ENCODE assay signal across 13 cellular contexts in the genomic region with DNA sequence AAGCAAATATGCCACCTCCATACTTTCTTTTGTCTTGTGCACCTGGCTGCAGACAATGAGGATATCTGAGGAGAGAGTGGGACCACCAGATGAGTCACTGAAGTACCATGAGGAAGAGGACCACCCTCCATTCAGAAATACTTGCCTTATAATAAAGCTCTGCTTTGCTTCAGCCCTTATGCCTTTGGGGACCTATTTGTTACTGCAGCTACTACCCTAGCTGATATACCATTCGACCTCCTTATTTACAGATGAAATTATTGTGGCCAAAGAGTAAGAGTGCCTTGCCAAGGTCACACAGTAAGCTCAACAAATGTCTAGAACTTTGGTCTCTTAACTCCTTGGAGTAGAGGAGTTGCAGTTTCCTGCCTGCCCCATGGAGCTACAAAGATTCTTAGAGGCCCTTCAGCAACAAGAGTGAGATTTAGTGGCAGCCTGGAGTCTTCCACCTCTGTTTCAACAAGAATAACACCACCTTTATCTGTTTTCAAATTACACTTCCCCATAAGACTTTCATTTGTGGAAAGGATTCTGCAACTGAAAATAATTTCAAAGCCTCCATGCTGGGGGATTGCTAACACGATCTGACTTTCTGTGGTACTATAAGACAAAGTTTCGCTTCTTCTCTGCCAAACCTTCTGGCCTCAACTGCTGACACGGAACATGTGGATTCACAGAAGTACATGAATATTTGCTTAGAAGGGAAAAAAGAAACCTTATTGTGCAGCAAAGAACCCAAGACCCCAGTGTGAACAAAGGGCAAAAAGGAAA. TPM values are rescaled to one million over a fixed set of nuclear protein-coding genes. Genes with fewer than 3 reads are reported as not detected.
A peak's percentile ranks its signal among the peaks of the same experiment; 100 is the strongest.
DNase-seq lines count a peak whose midpoint lies in the region; ATAC-seq and TF ChIP-seq lines count a peak whose summit lies in the region.
"Had no signal": no experiment of that assay in that cellular context is flagged by ENCODE, and none has a peak within 500 bp of the region (broad histone marks: within the 10 kb centered on the region; RNA-seq: fewer than 3 reads in every experiment).

No MANE protein-coding gene starts in this region.

- peak overlapping the region; percentile 47 for H3K27ac Mint-ChIP-seq in activated T-cell treated with anti-CD3 and anti-CD28 coated beads, Interleukin-2, amount 50 U/mL, for 72 hours
- H3K27ac Mint-ChIP-seq in nephron progenitor cell: no peak overlapping the region
- H3K27ac Mint-ChIP-seq in mesothelial cell of epicardium: no peak overlapping the region

- H3K4me3 ChIP-seq in OCI-LY3 (ENCODE audit: low read length): peak overlapping the region; percentile 11; the same call in 1 of the 2 replicates
- H3K4me3 ChIP-seq: ovary had no signal

- no peaks in the 10 kb centered on the region for H3K9me3 Mint-ChIP-seq in activated T-cell treated with anti-CD3 and anti-CD28 coated beads, Interleukin-2, amount 50 U/mL, for 72 hours
- H3K9me3 Mint-ChIP-seq in nephron progenitor cell (peaks cover 5% of the 10 kb centered on the region), mesothelial cell of epicardium (no peaks in the 10 kb centered on the region)

- no peaks in the 10 kb centered on the region for H4K20me1 ChIP-seq in OCI-LY3 (ENCODE audit: insufficient read depth, low read length)

- H3K4me1 Mint-ChIP-seq in activated T-cell treated with anti-CD3 and anti-CD28 coated beads, Interleukin-2, amount 50 U/mL, for 72 hours (ENCODE audit: low read depth): peaks cover 19% of the 10 kb centered on the region
- peaks cover 29% of the 10 kb centered on the region for H3K4me1 Mint-ChIP-seq in nephron progenitor cell
- no peaks in the 10 kb centered on the region for H3K4me1 Mint-ChIP-seq in mesothelial cell of epicardium

- DNase-seq in activated T-cell treated with anti-CD3 and anti-CD28 coated beads, Interleukin-2, amount 50 U/mL, for 72 hours: no peak
- no peak for DNase-seq in activated T-cell treated with anti-CD3 and anti-CD28 coated beads for 4 hours
- DNase-seq in left lobe of liver (ENCODE audit: low spot score): no peak
- DNase-seq in nephron progenitor cell: no peak
- DNase-seq in mesothelial cell of epicardium (ENCODE audit: low spot score in 2 of 2, unreplicated experiment in 2 of 2): no peak
- no peak for DNase-seq in stimulated activated CD4-positive, alpha-beta T cell treated with anti-CD3 and anti-CD28 coated beads, Interleukin-4, amount 100 ng/mL, for 4 hours
- DNase-seq: activated CD4-positive, alpha-beta T cell treated with anti-CD3 and anti-CD28 coated beads for 48 hours; amniotic stem cell; ovary had no signal

- peak overlapping the region; percentile 82 for H3K27ac ChIP-seq in OCI-LY3 (ENCODE audit: low read length)
- H3K27ac ChIP-seq: 22Rv1, ovary had no signal

- H3K36me3 Mint-ChIP-seq in activated T-cell treated with anti-CD3 and anti-CD28 coated beads, Interleukin-2, amount 50 U/mL, for 72 hours (ENCODE audit: insufficient read depth in 2 of 2): no peaks in the 10 kb centered on the region
- H3K36me3 Mint-ChIP-seq in nephron progenitor cell (ENCODE audit: low read depth) (no peaks in the 10 kb centered on the region), mesothelial cell of epicardium (no peaks in the 10 kb centered on the region)

- H3K4me2 ChIP-seq in OCI-LY3 (ENCODE audit: low read length): peak overlapping the region; percentile 52

- no peaks in the 10 kb centered on the region for H3K36me3 ChIP-seq in OCI-LY3 (replicated peaks; ENCODE audit: low read depth, low read length)
- H3K36me3 ChIP-seq: ovary had no signal

- no peaks in the 10 kb centered on the region for H3K9me3 ChIP-seq in OCI-LY3 (ENCODE audit: insufficient read depth, low read length)
- H3K9me3 ChIP-seq: ovary had no signal

- H3K27me3 ChIP-seq in OCI-LY3 (ENCODE audit: low read depth, low read length): peaks cover 30% of the 10 kb centered on the region
- H3K27me3 ChIP-seq: ovary had no signal

- H3K27me3 Mint-ChIP-seq in activated T-cell treated with anti-CD3 and anti-CD28 coated beads, Interleukin-2, amount 50 U/mL, for 72 hours (ENCODE audit: low read depth): peaks cover 25% of the 10 kb centered on the region
- H3K27me3 Mint-ChIP-seq in nephron progenitor cell (ENCODE audit: low read depth, poor library complexity): no peaks in the 10 kb centered on the region
- H3K27me3 Mint-ChIP-seq in mesothelial cell of epicardium (ENCODE audit: low read depth): peaks cover 23% of the 10 kb centered on the region

- TF ChIP-seq CTCF in OCI-LY3 (IDR thresholded peaks at IDR 0.05; ENCODE audit: low read depth, low read length) (no peak), nephron progenitor cell (IDR thresholded peaks at IDR 0.05) (no peak), mesothelial cell of epicardium (IDR thresholded peaks at IDR 0.05; ENCODE audit: unreplicated experiment) (no peak)

- H3K9ac ChIP-seq in OCI-LY3 (ENCODE audit: low read length): no peak overlapping the region

- H3K4me1 ChIP-seq in OCI-LY3 (ENCODE audit: low read length): peaks cover 65% of the 10 kb centered on the region

- H3K79me2 ChIP-seq in OCI-LY3 (ENCODE audit: low read length): no peaks in the 10 kb centered on the region

- no peak overlapping the region for H3K4me3 Mint-ChIP-seq in activated T-cell treated with anti-CD3 and anti-CD28 coated beads, Interleukin-2, amount 50 U/mL, for 72 hours
- no peak overlapping the region for H3K4me3 Mint-ChIP-seq in nephron progenitor cell
- H3K4me3 Mint-ChIP-seq in mesothelial cell of epicardium: no peak overlapping the region

- H2AFZ ChIP-seq in OCI-LY3 (ENCODE audit: low read depth, low read length): no peak overlapping the region

- no peak for ATAC-seq in activated T-cell treated with anti-CD3 and anti-CD28 coated beads, Interleukin-2, amount 50 U/mL, for 72 hours (replicated peaks in 1 of 2)
- peak; percentile 56 for ATAC-seq in HG02884 (IDR thresholded peaks at IDR 0.05; ENCODE audit: unreplicated experiment)
- no peak for ATAC-seq in left lobe of liver

RNA-seq across cellular contexts. Expression of a gene that starts 3.6 kb away (rescaled TPM):
- total RNA-seq in activated T-cell treated with anti-CD3 and anti-CD28 coated beads, Interleukin-2, amount 50 U/mL, for 72 hours: not detected
- 3.8 TPM for total RNA-seq in left lobe of liver
- 0.87 to 1.7 TPM (median 1.4 TPM) in 3 replicates for total RNA-seq in mesothelial cell of epicardium
- total RNA-seq: endothelial cell of umbilical vein had no signal
